ENCODE assay signal across 1 cellular context in genomic region chr20:47208534-47209174, GRCh38.
TF ChIP-seq lines count a peak whose summit lies in the region.

No MANE protein-coding gene starts in this region.

TF ChIP-seq in HepG2, 621 proteins besides CTCF, POLR2A, EP300 and RAD21 (continued from another document):
- TF ChIP-seq ZNF687 (CRISPR knock-in tag; IDR thresholded peaks at IDR 0.05), result peak; percentile 32
- no peak for TF ChIP-seq AHR (CRISPR knock-in tag; IDR thresholded peaks at IDR 0.05)
- no peak for TF ChIP-seq SETDB1 (CRISPR knock-in tag; IDR thresholded peaks at IDR 0.05; ENCODE audit: borderline replicate concordance)
- no peak for TF ChIP-seq RAD51 (IDR thresholded peaks at IDR 0.05; ENCODE audit: borderline replicate concordance)
- no peak for TF ChIP-seq AKAP8 (CRISPR knock-in tag; IDR thresholded peaks at IDR 0.05)
- TF ChIP-seq ZNF280D (CRISPR knock-in tag; IDR thresholded peaks at IDR 0.05), result no peak
- 0 out of 2 replicates have a peak, but pooled peaks have one; percentile 24 for TF ChIP-seq PCBP1 (IDR thresholded peaks at IDR 0.05; ENCODE audit: borderline replicate concordance, low read depth, low read length)
- no peak for TF ChIP-seq ZNF230 (CRISPR knock-in tag; IDR thresholded peaks at IDR 0.05)
- TF ChIP-seq ZNF766 (CRISPR knock-in tag; IDR thresholded peaks at IDR 0.05; ENCODE audit: borderline replicate concordance), result no peak
- no peak for TF ChIP-seq HNRNPUL1 (IDR thresholded peaks at IDR 0.05; ENCODE audit: low read depth, low read length)
- TF ChIP-seq JDP2 (CRISPR knock-in tag; IDR thresholded peaks at IDR 0.05; ENCODE audit: borderline replicate concordance), result no peak
- no peak for TF ChIP-seq SALL2 (CRISPR knock-in tag; IDR thresholded peaks at IDR 0.05)
- no peak for TF ChIP-seq PAX8 (CRISPR knock-in tag; IDR thresholded peaks at IDR 0.05; ENCODE audit: borderline replicate concordance)
- no peak for TF ChIP-seq PBX2 (CRISPR knock-in tag; IDR thresholded peaks at IDR 0.05)
- TF ChIP-seq, protein P1, sequence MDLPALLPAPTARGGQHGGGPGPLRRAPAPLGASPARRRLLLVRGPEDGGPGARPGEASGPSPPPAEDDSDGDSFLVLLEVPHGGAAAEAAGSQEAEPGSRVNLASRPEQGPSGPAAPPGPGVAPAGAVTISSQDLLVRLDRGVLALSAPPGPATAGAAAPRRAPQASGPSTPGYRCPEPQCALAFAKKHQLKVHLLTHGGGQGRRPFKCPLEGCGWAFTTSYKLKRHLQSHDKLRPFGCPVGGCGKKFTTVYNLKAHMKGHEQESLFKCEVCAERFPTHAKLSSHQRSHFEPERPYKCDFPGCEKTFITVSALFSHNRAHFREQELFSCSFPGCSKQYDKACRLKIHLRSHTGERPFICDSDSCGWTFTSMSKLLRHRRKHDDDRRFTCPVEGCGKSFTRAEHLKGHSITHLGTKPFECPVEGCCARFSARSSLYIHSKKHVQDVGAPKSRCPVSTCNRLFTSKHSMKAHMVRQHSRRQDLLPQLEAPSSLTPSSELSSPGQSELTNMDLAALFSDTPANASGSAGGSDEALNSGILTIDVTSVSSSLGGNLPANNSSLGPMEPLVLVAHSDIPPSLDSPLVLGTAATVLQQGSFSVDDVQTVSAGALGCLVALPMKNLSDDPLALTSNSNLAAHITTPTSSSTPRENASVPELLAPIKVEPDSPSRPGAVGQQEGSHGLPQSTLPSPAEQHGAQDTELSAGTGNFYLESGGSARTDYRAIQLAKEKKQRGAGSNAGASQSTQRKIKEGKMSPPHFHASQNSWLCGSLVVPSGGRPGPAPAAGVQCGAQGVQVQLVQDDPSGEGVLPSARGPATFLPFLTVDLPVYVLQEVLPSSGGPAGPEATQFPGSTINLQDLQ (CRISPR knock-in tag; IDR thresholded peaks at IDR 0.05), result no peak
- TF ChIP-seq SMAD9 (CRISPR knock-in tag; IDR thresholded peaks at IDR 0.05), result no peak
- TF ChIP-seq POLR2AphosphoS2 (IDR thresholded peaks at IDR 0.05; ENCODE audit: low read depth, low read length), result peak; percentile 56; the same call in 1 of the 2 replicates
- no peak for TF ChIP-seq MXD1 (CRISPR knock-in tag; IDR thresholded peaks at IDR 0.05)
- no peak for TF ChIP-seq GABPB1 (CRISPR knock-in tag; IDR thresholded peaks at IDR 0.05)
- TF ChIP-seq ZNF780A (CRISPR knock-in tag; IDR thresholded peaks at IDR 0.05), result 0 out of 2 replicates have a peak, but pooled peaks have one; percentile 15
- no peak for TF ChIP-seq PHF5A (CRISPR knock-in tag; IDR thresholded peaks at IDR 0.05; ENCODE audit: low read depth, unreplicated experiment)
- TF ChIP-seq, protein P2, sequence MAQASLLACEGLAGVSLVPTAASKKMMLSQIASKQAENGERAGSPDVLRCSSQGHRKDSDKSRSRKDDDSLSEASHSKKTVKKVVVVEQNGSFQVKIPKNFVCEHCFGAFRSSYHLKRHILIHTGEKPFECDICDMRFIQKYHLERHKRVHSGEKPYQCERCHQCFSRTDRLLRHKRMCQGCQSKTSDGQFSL (CRISPR knock-in tag; IDR thresholded peaks at IDR 0.05), result no peak
- no peak for TF ChIP-seq SMARCC2 (IDR thresholded peaks at IDR 0.05)
- TF ChIP-seq ZNF207 (IDR thresholded peaks at IDR 0.05; ENCODE audit: borderline replicate concordance), result no peak
- TF ChIP-seq MEIS2 (CRISPR knock-in tag; IDR thresholded peaks at IDR 0.05), result no peak
- TF ChIP-seq ELF3 (CRISPR knock-in tag; IDR thresholded peaks at IDR 0.05), result no peak
- no peak for TF ChIP-seq ZNF850 (CRISPR knock-in tag; conservative IDR thresholded peaks at IDR 0.05)
- no peak for TF ChIP-seq ZNF143 (CRISPR knock-in tag; IDR thresholded peaks at IDR 0.05)
- TF ChIP-seq POGZ (CRISPR knock-in tag; IDR thresholded peaks at IDR 0.05), result no peak
- no peak for TF ChIP-seq ZNF367 (CRISPR knock-in tag; IDR thresholded peaks at IDR 0.05; ENCODE audit: borderline replicate concordance)
